ENCODE assay signal across 9 cellular contexts in the genomic region with DNA sequence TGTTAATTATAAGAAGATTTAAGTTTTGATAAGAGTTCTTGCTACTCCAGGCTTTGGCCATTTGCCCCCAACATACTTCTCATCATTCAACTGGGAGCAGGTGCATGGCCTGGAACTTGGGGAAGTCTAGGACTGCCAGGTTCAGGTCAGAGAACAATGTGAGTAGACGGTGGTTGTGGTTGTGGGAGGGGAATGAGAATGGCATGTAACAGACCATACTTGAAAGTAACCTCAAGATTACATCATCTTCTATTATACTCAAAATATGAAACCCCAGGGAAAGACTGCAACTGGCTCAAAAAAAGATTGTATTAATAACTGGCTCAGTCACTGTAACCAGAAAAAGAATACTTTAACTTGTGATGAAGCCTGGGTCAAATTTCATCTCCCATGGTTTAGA.
DNase-seq lines count a peak whose midpoint lies in the region; ATAC-seq, FAIRE-seq and TF ChIP-seq lines count a peak whose summit lies in the region.
"Had no signal": no experiment of that assay in that cellular context is flagged by ENCODE, and none has a peak within 500 bp of the region (broad histone marks: within the 10 kb centered on the region; RNA-seq: fewer than 3 reads in every experiment).

No MANE protein-coding gene starts in this region.

- no peak overlapping the region for H2AK9ac ChIP-seq in IMR-90 (replicated peaks; ENCODE audit: low read depth, low read length, poor library complexity)

- no peak overlapping the region for H2BK5ac ChIP-seq in IMR-90 (ENCODE audit: low read depth, low read length, poor library complexity, severe bottlenecking)

- TF ChIP-seq CTCF in IMR-90 (conservative IDR thresholded peaks at IDR 0.05; ENCODE audit: low read depth, low read length) (no peak), bronchial epithelial cell (IDR thresholded peaks at IDR 0.05; ENCODE audit: insufficient read depth, low read length, severe bottlenecking) (no peak), gastroesophageal sphincter (IDR thresholded peaks at IDR 0.05) (no peak)

- no peak overlapping the region for H3K4me2 ChIP-seq in IMR-90 (ENCODE audit: low read depth, low read length)

- H2BK120ac ChIP-seq in IMR-90 (ENCODE audit: low read depth, low read length), result no peak overlapping the region

- H3K4ac ChIP-seq in IMR-90 (ENCODE audit: low read depth, low read length), result no peak overlapping the region

- peak; percentile 50 for DNase-seq in EL
- DNase-seq in IMR-90, result peak; percentile 77
- peak; percentile 46 for DNase-seq in bronchial epithelial cell (ENCODE audit: low read depth)
- DNase-seq in superior temporal gyrus (ENCODE audit: extremely low spot score), result no peak
- no peak for DNase-seq in NCI-H510A treated with DMSO at 0.1 percent for 48 hours (lab: John Stamatoyannopoulos, UW)
- DNase-seq in dermis blood vessel endothelial cell, result no peak
- DNase-seq: naive B cell had no signal

- H3K23ac ChIP-seq in IMR-90 (ENCODE audit: low read depth, low read length), result no peak overlapping the region

- no peak overlapping the region for H2BK15ac ChIP-seq in IMR-90 (ENCODE audit: low read depth, low read length)

- no peak overlapping the region for H3K4me3 ChIP-seq in IMR-90 (ENCODE audit: insufficient read depth, low read depth, low read length)
- H3K4me3 ChIP-seq in bronchial epithelial cell (ENCODE audit: low read depth, low read length), result no peak overlapping the region
- no peak overlapping the region for H3K4me3 ChIP-seq in gastroesophageal sphincter

- no peak overlapping the region for H2AK5ac ChIP-seq in IMR-90 (ENCODE audit: low read depth, low read length)

- H3K4me1 ChIP-seq in IMR-90 (ENCODE audit: control insufficient read depth, insufficient read depth, low read length) (peaks cover 2% of the 10 kb centered on the region), gastroesophageal sphincter (no peaks in the 10 kb centered on the region)

- TF ChIP-seq EP300 in gastroesophageal sphincter (IDR thresholded peaks at IDR 0.05), result no peak

- no peaks in the 10 kb centered on the region for H3K36me3 ChIP-seq in IMR-90 (ENCODE audit: control insufficient read depth, insufficient read depth, low read length)
- no peaks in the 10 kb centered on the region for H3K36me3 ChIP-seq in bronchial epithelial cell (ENCODE audit: control insufficient read depth, insufficient read depth, low read length)
- H3K36me3 ChIP-seq in gastroesophageal sphincter, result no peaks in the 10 kb centered on the region

- peak; percentile 66 for ATAC-seq in GM21515 (IDR thresholded peaks at IDR 0.05; ENCODE audit: unreplicated experiment)
- peak; percentile 75; the same call in 1 of the 2 replicates for ATAC-seq in IMR-90 (ENCODE audit: low read depth)
- no peak for ATAC-seq in gastroesophageal sphincter

- no CpG with 5 or more reads among the region's 1 CpG for WGBS in IMR-90 (ENCODE audit: extremely low coverage in 2 of 2, insufficient read length in 1 of 2), 2 experiments
- 30 to 33% methylated on average over 1 of the region's 1 CpG for WGBS in gastroesophageal sphincter (ENCODE audit: low coverage in 1 of 2), 2 donors

- no peak overlapping the region for H4K5ac ChIP-seq in IMR-90 (ENCODE audit: low read depth, low read length)

- H4K8ac ChIP-seq in IMR-90 (ENCODE audit: low read depth in 2 of 2, low read length in 2 of 2), result no peak overlapping the region

- no peaks in the 10 kb centered on the region for H3K9me1 ChIP-seq in IMR-90 (ENCODE audit: insufficient read depth, low read length)

- H3K27me3 ChIP-seq in IMR-90 (ENCODE audit: control insufficient read depth, insufficient read depth, low read length), result no peaks in the 10 kb centered on the region
- H3K27me3 ChIP-seq in bronchial epithelial cell (ENCODE audit: control insufficient read depth, insufficient read depth, low read length), result no peaks in the 10 kb centered on the region
- no peaks in the 10 kb centered on the region for H3K27me3 ChIP-seq in gastroesophageal sphincter

- no peak overlapping the region for H3K56ac ChIP-seq in IMR-90 (ENCODE audit: extremely low read depth, insufficient read depth, low read length)

- H3K9me3 ChIP-seq in IMR-90 (ENCODE audit: control insufficient read depth, insufficient read depth, low read length), result no peaks in the 10 kb centered on the region
- no peaks in the 10 kb centered on the region for H3K9me3 ChIP-seq in gastroesophageal sphincter

- no TSS peak for BruUV-seq in IMR-90 (replicated peaks; lab: Mats Ljungman, UMichigan)

- POLR2A ChIA-PET in IMR-90 (lab: Charles Lee; ENCODE audit: unreplicated experiment), result no interaction called here

- in situ Hi-C loops in IMR-90 (cut with MboI; ENCODE audit: low sequenced_read_pairs), result no loop called here

- TF ChIP-seq POLR2A in IMR-90 (IDR thresholded peaks at IDR 0.05; ENCODE audit: low read depth, low read length), result no peak
- TF ChIP-seq POLR2A in gastroesophageal sphincter (IDR thresholded peaks at IDR 0.05), result no peak

- dilution Hi-C loops in IMR-90 (cut with HindIII; ENCODE audit: low sequenced_read_pairs, unreplicated experiment), result no loop called here

- H3K27ac ChIP-seq in IMR-90 (ENCODE audit: insufficient read depth, low read length) (no peak overlapping the region), gastroesophageal sphincter (no peak overlapping the region)

- no peak overlapping the region for H3K18ac ChIP-seq in IMR-90 (ENCODE audit: low read depth, low read length)

- no peak for FAIRE-seq in bronchial epithelial cell (lab: Jason Lieb, UNC)

- no peak overlapping the region for H2BK20ac ChIP-seq in IMR-90 (ENCODE audit: low read depth, low read length)

- H4K91ac ChIP-seq in IMR-90 (ENCODE audit: insufficient read depth, low read depth, low read length), result no peak overlapping the region

- H3K9ac ChIP-seq in IMR-90 (ENCODE audit: low read depth, low read length), result no peak overlapping the region

- no peaks in the 10 kb centered on the region for H4K20me1 ChIP-seq in IMR-90 (ENCODE audit: insufficient read depth, low read length)

- no peak overlapping the region for H2AFZ ChIP-seq in IMR-90 (replicated peaks; ENCODE audit: low read length, poor library complexity)

- TF ChIP-seq RAD21 in IMR-90 (IDR thresholded peaks at IDR 0.05; ENCODE audit: low read length), result no peak

- intact Hi-C loops in IMR-90 (cut with micrococcal nuclease), result no loop called here

- H3K79me1 ChIP-seq in IMR-90 (ENCODE audit: low read depth in 1 of 2, low read length in 2 of 2), result no peaks in the 10 kb centered on the region

- CTCF ChIA-PET in IMR-90 (lab: Yijun Ruan, JAX), result interaction anchor here (0.7 kb wide), 1 partner anchor 63 kb away, joined by 3 read pairs; no protein-coding TSS in a partner anchor

- H3K14ac ChIP-seq in IMR-90 (replicated peaks; ENCODE audit: low read depth, low read length), result no peak overlapping the region

TF ChIP-seq in IMR-90, 13 proteins besides CTCF, POLR2A, EP300 and RAD21:
- TF ChIP-seq MAZ (IDR thresholded peaks at IDR 0.05; ENCODE audit: borderline replicate concordance, low read depth, low read length), result no peak
- peak; percentile 66 for TF ChIP-seq CEBPB (IDR thresholded peaks at IDR 0.05; ENCODE audit: low read depth, low read length)
TF ChIP-seq in IMR-90: peak in this region for 1.

Comparison
In these comparisons a context has a peak if more than half of its experiments do, and no peak if none do; other contexts are left out.
1. DNase-seq: peak in EL (single experiment), IMR-90 (single experiment) and bronchial epithelial cell (single experiment); none in superior temporal gyrus (single experiment), NCI-H510A treated with DMSO at 0.1 percent for 48 hours (single experiment) and dermis blood vessel endothelial cell (single experiment).